ENCODE assay signal across 1 cellular context in the genomic region with DNA sequence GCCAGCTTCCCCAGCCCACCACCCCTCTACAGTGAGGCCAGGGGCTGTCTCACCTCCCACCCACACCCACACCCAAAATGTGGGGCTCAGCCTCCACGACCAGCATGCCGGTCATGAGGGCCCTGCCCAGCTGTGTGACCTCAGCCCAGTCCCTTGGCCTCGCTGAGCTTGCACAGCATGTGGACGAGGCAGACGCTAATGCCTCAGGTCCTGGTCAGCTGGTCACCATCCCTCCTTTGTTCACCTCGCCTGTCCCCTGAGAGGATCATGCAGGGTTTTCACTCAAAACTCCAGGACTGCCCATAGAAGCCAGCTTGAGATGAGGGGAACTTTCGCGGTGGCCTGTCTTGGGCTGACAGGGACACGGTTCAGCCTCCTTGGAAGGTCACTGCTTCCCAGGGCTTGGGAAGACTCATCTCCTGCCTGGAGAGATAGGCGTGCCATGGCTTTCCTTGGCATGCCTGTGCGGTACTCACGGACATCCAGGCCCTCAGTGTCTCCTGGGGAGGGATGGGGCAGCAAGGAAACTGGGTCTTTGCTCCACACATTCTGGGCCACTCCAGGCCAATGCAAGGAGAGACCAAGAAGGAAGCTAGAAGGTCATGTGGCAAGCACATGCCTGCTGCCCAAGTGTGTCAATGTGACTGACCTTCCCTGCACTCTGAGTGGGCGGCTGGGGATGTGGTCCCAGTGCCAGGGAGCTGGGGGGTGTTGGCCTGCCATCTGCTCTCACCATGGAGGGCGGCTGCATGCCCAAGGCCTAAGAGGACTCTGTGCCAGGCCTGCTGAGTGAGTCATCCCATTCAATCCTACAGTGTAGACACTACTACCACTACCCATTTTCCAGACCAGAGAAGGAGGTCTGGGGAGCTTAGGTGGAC.
TF ChIP-seq lines count a peak whose summit lies in the region.

No MANE protein-coding gene starts in this region.

TF ChIP-seq in H1, 55 proteins besides CTCF, POLR2A, EP300 and RAD21:
- TF ChIP-seq NANOG (IDR thresholded peaks at IDR 0.05; ENCODE audit: insufficient read depth, low read depth, low read length, poor library complexity, severe bottlenecking): no peak
- TF ChIP-seq, protein P1, sequence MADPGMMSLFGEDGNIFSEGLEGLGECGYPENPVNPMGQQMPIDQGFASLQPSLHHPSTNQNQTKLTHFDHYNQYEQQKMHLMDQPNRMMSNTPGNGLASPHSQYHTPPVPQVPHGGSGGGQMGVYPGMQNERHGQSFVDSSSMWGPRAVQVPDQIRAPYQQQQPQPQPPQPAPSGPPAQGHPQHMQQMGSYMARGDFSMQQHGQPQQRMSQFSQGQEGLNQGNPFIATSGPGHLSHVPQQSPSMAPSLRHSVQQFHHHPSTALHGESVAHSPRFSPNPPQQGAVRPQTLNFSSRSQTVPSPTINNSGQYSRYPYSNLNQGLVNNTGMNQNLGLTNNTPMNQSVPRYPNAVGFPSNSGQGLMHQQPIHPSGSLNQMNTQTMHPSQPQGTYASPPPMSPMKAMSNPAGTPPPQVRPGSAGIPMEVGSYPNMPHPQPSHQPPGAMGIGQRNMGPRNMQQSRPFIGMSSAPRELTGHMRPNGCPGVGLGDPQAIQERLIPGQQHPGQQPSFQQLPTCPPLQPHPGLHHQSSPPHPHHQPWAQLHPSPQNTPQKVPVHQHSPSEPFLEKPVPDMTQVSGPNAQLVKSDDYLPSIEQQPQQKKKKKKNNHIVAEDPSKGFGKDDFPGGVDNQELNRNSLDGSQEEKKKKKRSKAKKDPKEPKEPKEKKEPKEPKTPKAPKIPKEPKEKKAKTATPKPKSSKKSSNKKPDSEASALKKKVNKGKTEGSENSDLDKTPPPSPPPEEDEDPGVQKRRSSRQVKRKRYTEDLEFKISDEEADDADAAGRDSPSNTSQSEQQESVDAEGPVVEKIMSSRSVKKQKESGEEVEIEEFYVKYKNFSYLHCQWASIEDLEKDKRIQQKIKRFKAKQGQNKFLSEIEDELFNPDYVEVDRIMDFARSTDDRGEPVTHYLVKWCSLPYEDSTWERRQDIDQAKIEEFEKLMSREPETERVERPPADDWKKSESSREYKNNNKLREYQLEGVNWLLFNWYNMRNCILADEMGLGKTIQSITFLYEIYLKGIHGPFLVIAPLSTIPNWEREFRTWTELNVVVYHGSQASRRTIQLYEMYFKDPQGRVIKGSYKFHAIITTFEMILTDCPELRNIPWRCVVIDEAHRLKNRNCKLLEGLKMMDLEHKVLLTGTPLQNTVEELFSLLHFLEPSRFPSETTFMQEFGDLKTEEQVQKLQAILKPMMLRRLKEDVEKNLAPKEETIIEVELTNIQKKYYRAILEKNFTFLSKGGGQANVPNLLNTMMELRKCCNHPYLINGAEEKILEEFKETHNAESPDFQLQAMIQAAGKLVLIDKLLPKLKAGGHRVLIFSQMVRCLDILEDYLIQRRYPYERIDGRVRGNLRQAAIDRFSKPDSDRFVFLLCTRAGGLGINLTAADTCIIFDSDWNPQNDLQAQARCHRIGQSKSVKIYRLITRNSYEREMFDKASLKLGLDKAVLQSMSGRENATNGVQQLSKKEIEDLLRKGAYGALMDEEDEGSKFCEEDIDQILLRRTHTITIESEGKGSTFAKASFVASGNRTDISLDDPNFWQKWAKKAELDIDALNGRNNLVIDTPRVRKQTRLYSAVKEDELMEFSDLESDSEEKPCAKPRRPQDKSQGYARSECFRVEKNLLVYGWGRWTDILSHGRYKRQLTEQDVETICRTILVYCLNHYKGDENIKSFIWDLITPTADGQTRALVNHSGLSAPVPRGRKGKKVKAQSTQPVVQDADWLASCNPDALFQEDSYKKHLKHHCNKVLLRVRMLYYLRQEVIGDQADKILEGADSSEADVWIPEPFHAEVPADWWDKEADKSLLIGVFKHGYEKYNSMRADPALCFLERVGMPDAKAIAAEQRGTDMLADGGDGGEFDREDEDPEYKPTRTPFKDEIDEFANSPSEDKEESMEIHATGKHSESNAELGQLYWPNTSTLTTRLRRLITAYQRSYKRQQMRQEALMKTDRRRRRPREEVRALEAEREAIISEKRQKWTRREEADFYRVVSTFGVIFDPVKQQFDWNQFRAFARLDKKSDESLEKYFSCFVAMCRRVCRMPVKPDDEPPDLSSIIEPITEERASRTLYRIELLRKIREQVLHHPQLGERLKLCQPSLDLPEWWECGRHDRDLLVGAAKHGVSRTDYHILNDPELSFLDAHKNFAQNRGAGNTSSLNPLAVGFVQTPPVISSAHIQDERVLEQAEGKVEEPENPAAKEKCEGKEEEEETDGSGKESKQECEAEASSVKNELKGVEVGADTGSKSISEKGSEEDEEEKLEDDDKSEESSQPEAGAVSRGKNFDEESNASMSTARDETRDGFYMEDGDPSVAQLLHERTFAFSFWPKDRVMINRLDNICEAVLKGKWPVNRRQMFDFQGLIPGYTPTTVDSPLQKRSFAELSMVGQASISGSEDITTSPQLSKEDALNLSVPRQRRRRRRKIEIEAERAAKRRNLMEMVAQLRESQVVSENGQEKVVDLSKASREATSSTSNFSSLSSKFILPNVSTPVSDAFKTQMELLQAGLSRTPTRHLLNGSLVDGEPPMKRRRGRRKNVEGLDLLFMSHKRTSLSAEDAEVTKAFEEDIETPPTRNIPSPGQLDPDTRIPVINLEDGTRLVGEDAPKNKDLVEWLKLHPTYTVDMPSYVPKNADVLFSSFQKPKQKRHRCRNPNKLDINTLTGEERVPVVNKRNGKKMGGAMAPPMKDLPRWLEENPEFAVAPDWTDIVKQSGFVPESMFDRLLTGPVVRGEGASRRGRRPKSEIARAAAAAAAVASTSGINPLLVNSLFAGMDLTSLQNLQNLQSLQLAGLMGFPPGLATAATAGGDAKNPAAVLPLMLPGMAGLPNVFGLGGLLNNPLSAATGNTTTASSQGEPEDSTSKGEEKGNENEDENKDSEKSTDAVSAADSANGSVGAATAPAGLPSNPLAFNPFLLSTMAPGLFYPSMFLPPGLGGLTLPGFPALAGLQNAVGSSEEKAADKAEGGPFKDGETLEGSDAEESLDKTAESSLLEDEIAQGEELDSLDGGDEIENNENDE (IDR thresholded peaks at IDR 0.05; ENCODE audit: insufficient replicate concordance, low read length): no peak
- TF ChIP-seq, protein P2, sequence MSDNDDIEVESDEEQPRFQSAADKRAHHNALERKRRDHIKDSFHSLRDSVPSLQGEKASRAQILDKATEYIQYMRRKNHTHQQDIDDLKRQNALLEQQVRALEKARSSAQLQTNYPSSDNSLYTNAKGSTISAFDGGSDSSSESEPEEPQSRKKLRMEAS (IDR thresholded peaks at IDR 0.05): no peak
- no peak for TF ChIP-seq JUND (IDR thresholded peaks at IDR 0.05; ENCODE audit: low read length)
- TF ChIP-seq GTF2F1 (IDR thresholded peaks at IDR 0.05; ENCODE audit: borderline replicate concordance, low read depth, low read length): no peak
- no peak for TF ChIP-seq CEBPB (IDR thresholded peaks at IDR 0.05; ENCODE audit: low read depth, low read length)
- TF ChIP-seq, protein P3, sequence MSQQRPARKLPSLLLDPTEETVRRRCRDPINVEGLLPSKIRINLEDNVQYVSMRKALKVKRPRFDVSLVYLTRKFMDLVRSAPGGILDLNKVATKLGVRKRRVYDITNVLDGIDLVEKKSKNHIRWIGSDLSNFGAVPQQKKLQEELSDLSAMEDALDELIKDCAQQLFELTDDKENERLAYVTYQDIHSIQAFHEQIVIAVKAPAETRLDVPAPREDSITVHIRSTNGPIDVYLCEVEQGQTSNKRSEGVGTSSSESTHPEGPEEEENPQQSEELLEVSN (IDR thresholded peaks at IDR 0.05): no peak
- TF ChIP-seq, protein P4, sequence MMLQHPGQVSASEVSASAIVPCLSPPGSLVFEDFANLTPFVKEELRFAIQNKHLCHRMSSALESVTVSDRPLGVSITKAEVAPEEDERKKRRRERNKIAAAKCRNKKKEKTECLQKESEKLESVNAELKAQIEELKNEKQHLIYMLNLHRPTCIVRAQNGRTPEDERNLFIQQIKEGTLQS (IDR thresholded peaks at IDR 0.05; ENCODE audit: insufficient read depth, low read depth, low read length): no peak
- no peak for TF ChIP-seq KDM4A (IDR thresholded peaks at IDR 0.05; ENCODE audit: low read depth, low read length, severe bottlenecking)
- TF ChIP-seq SP2 (IDR thresholded peaks at IDR 0.05; ENCODE audit: low read length): no peak
- TF ChIP-seq RNF2 (IDR thresholded peaks at IDR 0.05; ENCODE audit: borderline replicate concordance, low read depth, low read length, missing control alignments, poor library complexity, severe bottlenecking): no peak
- TF ChIP-seq POU5F1 (IDR thresholded peaks at IDR 0.05; ENCODE audit: low read depth, low read length): no peak
- TF ChIP-seq SUZ12 (IDR thresholded peaks at IDR 0.05; ENCODE audit: low read length): no peak
- no peak for TF ChIP-seq JUN (IDR thresholded peaks at IDR 0.05; ENCODE audit: low read depth, low read length)
- TF ChIP-seq TAF7 (optimal IDR thresholded peaks at IDR 0.05; ENCODE audit: borderline replicate concordance, low read depth, low read length): no peak
- TF ChIP-seq POLR2AphosphoS5 (IDR thresholded peaks at IDR 0.05; ENCODE audit: low read depth, low read length): no peak
- no peak for TF ChIP-seq EZH2 (IDR thresholded peaks at IDR 0.05; ENCODE audit: low read depth, low read length, severe bottlenecking)
